ENCODE assay signal across 29 cellular contexts in genomic region chr5:115050860-115051259, GRCh38.
A peak's percentile ranks its signal among the peaks of the same experiment; 100 is the strongest.
DNase-seq lines count a peak whose midpoint lies in the region; ATAC-seq and TF ChIP-seq lines count a peak whose summit lies in the region.
"Had no signal": no experiment of that assay in that cellular context is flagged by ENCODE, and none has a peak within 500 bp of the region (broad histone marks: within the 10 kb centered on the region; RNA-seq: fewer than 3 reads in every experiment).

No MANE protein-coding gene starts in this region.

- peak overlapping the region; percentile 44; the same call in 1 of the 2 replicates for H3K27ac ChIP-seq in C4-2B
- H3K27ac ChIP-seq: PC-9, SJSA1 had no signal

- peak; percentile 2 for DNase-seq in EH (ENCODE audit: low read depth)
- peak; percentile 2 for DNase-seq in astrocyte of the spinal cord (ENCODE audit: low read depth, low spot score)
- DNase-seq in left lobe of liver (ENCODE audit: low spot score): peak; percentile 59
- DNase-seq in nucleus accumbens (lab: John Stamatoyannopoulos, UW): no peak
- DNase-seq in hippocampal formation (lab: John Stamatoyannopoulos, UW): no peak
- DNase-seq in putamen (ENCODE audit: low spot score): no peak
- DNase-seq: C1 segment of cervical spinal cord; Caco-2; CD8-positive, alpha-beta T cell; EL; GDM1; GOT3; HFFc6; IMR-90; KG1; NCI-H1092; NCI-H1417 treated with DMSO at 0.1 percent for 48 hours; NCI-H1694 treated with DMSO at 0.1 percent for 48 hours; NCI-H2081; NCI-H226; NCI-H524; NCI-H748 treated with DMSO at 0.1 percent for 48 hours; NK-92 treated with Interleukin-12 subunit alpha and Interleukin-12 subunit beta, amount 100 ng/mL, for 24 hours; PC-9 had no signal

- peak; percentile 89 for ATAC-seq in left lobe of liver
- ATAC-seq: CD8-positive, alpha-beta T cell; GM12878; Right ventricle myocardium inferior had no signal

- in situ Hi-C loops in astrocyte of the spinal cord (cut with HindIII; ENCODE audit: low sequenced_read_pairs): no loop called here

- H3K4me3 ChIP-seq in astrocyte of the spinal cord (ENCODE audit: low read depth, low read length): no peak overlapping the region
- H3K4me3 ChIP-seq: GM12878, HAP-1, PC-9, SJSA1 had no signal

- no peak for TF ChIP-seq CTCF in C4-2B (conservative IDR thresholded peaks at IDR 0.05)
- no peak for TF ChIP-seq CTCF in astrocyte of the spinal cord (IDR thresholded peaks at IDR 0.05; ENCODE audit: low read depth, low read length)

Comparison
In these comparisons a context has a peak if more than half of its experiments do, and no peak if none do; other contexts are left out.
1. DNase-seq: peak in EH (single experiment), astrocyte of the spinal cord (single experiment) and left lobe of liver (single experiment); none in nucleus accumbens (0 of 56), hippocampal formation (0 of 2) and putamen (single experiment).